In genomic region chr4:40251366-40251765, GRCh38 we compare ENCODE assay signal across 14 cellular contexts. TPM values are rescaled to one million over a fixed set of nuclear protein-coding genes. Genes with fewer than 3 reads are reported as not detected.
A peak's percentile ranks its signal among the peaks of the same experiment; 100 is the strongest.
DNase-seq lines count a peak whose midpoint lies in the region; ATAC-seq and TF ChIP-seq lines count a peak whose summit lies in the region.
"Had no signal": no experiment of that assay in that cellular context is flagged by ENCODE, and none has a peak within 500 bp of the region (broad histone marks: within the 10 kb centered on the region; RNA-seq: fewer than 3 reads in every experiment).

No MANE protein-coding gene starts in this region.

- TF ChIP-seq CTCF in A673 (conservative IDR thresholded peaks at IDR 0.05; ENCODE audit: low read depth, low read length) (no peak), foreskin keratinocyte (conservative IDR thresholded peaks at IDR 0.05) (no peak)

- no peak overlapping the region for H3K4me3 ChIP-seq in A673 (ENCODE audit: low read depth, low read length, poor library complexity, severe bottlenecking)

- peaks cover 23% of the 10 kb centered on the region for H3K36me3 Mint-ChIP-seq in T-helper 2 cell treated with Interferon-gamma antibody and Interleukin-4, amounts not matched to agents 5 μg/mL and 100 μg/mL, for 36 hours (ENCODE audit: low read depth)
- H3K36me3 Mint-ChIP-seq: CD14-positive monocyte had no signal

- CTCF ChIA-PET in A673 (lab: Charles Lee) = no interaction called here

- no peaks in the 10 kb centered on the region for H3K9me3 ChIP-seq in A673 (ENCODE audit: low read depth, low read length, poor library complexity, severe bottlenecking)

- no peaks in the 10 kb centered on the region for H3K27me3 ChIP-seq in A673 (replicated peaks; ENCODE audit: insufficient read depth, low read depth, low read length, poor library complexity)
- H3K27me3 ChIP-seq in foreskin keratinocyte = no peaks in the 10 kb centered on the region

- ATAC-seq in foreskin keratinocyte (peak; percentile 77), GM18517 (IDR thresholded peaks at IDR 0.05; ENCODE audit: unreplicated experiment) (no peak), HG03025 (IDR thresholded peaks at IDR 0.05; ENCODE audit: low FRiP score, unreplicated experiment) (no peak), GM21529 (IDR thresholded peaks at IDR 0.05; ENCODE audit: unreplicated experiment) (no peak)
- ATAC-seq: Right ventricle myocardium inferior had no signal

- H3K4me1 Mint-ChIP-seq in T-helper 2 cell treated with Interferon-gamma antibody and Interleukin-4, amounts not matched to agents 5 μg/mL and 100 μg/mL, for 36 hours (ENCODE audit: low read depth) = peaks cover 60% of the 10 kb centered on the region

- peaks cover 20% of the 10 kb centered on the region for H3K4me1 ChIP-seq in A673 (ENCODE audit: insufficient read depth, low read length, poor library complexity, severe bottlenecking)
- H3K4me1 ChIP-seq in foreskin keratinocyte = peaks cover 33% of the 10 kb centered on the region

- no peaks in the 10 kb centered on the region for H3K27me3 Mint-ChIP-seq in T-helper 2 cell treated with Interferon-gamma antibody and Interleukin-4, amounts not matched to agents 5 μg/mL and 100 μg/mL, for 36 hours (ENCODE audit: low read depth)

- no peak overlapping the region for H3K4me3 Mint-ChIP-seq in T-helper 2 cell treated with Interferon-gamma antibody and Interleukin-4, amounts not matched to agents 5 μg/mL and 100 μg/mL, for 36 hours
- H3K4me3 Mint-ChIP-seq: CD14-positive monocyte had no signal

- DNase-seq in A673 (ENCODE audit: low spot score) (peak; percentile 29), ELR (ENCODE audit: low read depth) (peak; percentile 85), foreskin keratinocyte (peak; percentile 88 to 94), substantia nigra (lab: John Stamatoyannopoulos, UW) (no peak)
- no peak for DNase-seq in T-helper 2 cell treated with Interferon-gamma antibody and Interleukin-4, amounts not matched to agents 5 μg/mL and 100 μg/mL, for 36 hours (ENCODE audit: low spot score)
- DNase-seq: stimulated activated naive CD4-positive, alpha-beta T cell had no signal

- POLR2A ChIA-PET in A673 (lab: Charles Lee; ENCODE audit: low non-redundant PET) = no interaction called here

- BruUV-seq in A673 (replicated peaks; lab: Mats Ljungman, UMichigan) = no TSS peak

- intact Hi-C loops in A673 (cut with micrococcal nuclease; ENCODE audit: unreplicated experiment) = no loop called here

- H3K27ac ChIP-seq in A673 (ENCODE audit: low read depth, low read length, poor library complexity, severe bottlenecking) (no peak overlapping the region), foreskin keratinocyte (peak overlapping the region; percentile 61), substantia nigra (ENCODE audit: low read depth, low read length, poor library complexity, severe bottlenecking) (no peak overlapping the region)
- H3K27ac ChIP-seq: HL-60, VCaP had no signal

- H3K9me3 Mint-ChIP-seq in T-helper 2 cell treated with Interferon-gamma antibody and Interleukin-4, amounts not matched to agents 5 μg/mL and 100 μg/mL, for 36 hours = no peaks in the 10 kb centered on the region

- peak overlapping the region; percentile 67 for H3K27ac Mint-ChIP-seq in T-helper 2 cell treated with Interferon-gamma antibody and Interleukin-4, amounts not matched to agents 5 μg/mL and 100 μg/mL, for 36 hours
- H3K27ac Mint-ChIP-seq: CD14-positive monocyte had no signal

- H3K36me3 ChIP-seq in A673 (ENCODE audit: insufficient read depth, low read length, poor library complexity, severe bottlenecking) = peaks cover 11% of the 10 kb centered on the region

RNA-seq across cellular contexts. Expression of gene RHOH, which starts 54.5 kb away (rescaled TPM):
- total RNA-seq in A673 (2021) = 66.8 and 74.2 TPM in 2 replicates
- not detected in 2 replicates for total RNA-seq in foreskin keratinocyte
- not detected in 2 replicates for polyA plus RNA-seq in foreskin keratinocyte
- total RNA-seq: pulmonary artery endothelial cell had no signal

Comparison
In these comparisons a context has a peak if more than half of its experiments do, and no peak if none do; other contexts are left out.
1. DNase-seq: peak in A673 (single experiment), ELR (single experiment) and foreskin keratinocyte (2 of 2); none in T-helper 2 cell treated with Interferon-gamma antibody and Interleukin-4, amounts not matched to agents 5 μg/mL and 100 μg/mL, for 36 hours (single experiment) and substantia nigra (0 of 49).
2. RNA of gene RHOH, which starts 54.5 kb away (total RNA-seq): 66.8 to 74.2 TPM in A673; not detected in foreskin keratinocyte; every median in the first group is over 10 times any median in the second.